8 cellular contexts compared by ENCODE assay signal in the genomic region with DNA sequence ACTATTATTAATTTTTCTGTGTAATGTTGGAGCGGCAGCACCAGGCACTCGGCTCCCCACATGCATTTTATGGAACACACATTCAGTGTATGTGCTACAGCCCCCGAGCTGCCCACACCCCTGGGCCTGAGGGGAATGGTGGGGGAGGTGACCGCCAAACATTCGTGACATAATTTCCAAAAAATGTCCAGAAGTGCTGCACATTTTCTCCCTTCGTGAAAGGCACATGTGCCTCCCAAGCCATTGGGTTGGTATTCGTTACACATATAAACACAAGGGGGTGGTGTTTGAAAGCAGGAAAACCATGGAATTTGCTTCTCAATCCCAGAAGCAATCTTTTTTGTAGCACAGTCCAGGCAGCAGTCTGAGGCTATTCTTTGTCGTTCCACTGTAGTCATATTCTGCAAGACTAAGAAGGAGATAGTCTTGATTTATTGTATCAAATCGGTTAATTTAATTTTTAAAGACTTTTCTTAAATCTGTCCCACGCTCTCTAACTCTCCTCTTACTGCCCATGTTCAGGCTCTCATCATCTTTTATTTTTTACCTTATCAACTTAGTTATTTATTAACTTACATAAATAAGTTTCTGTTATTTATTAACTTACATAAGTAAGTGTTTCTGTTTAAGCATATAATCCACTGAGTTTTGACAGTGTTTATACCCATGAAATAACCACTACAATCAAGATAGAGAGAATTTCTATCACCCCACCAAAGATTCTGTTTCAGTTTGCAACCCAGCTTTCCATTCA. TPM values are rescaled to one million over a fixed set of nuclear protein-coding genes. Genes with fewer than 3 reads are reported as not detected.
DNase-seq lines count a peak whose midpoint lies in the region; ATAC-seq and TF ChIP-seq lines count a peak whose summit lies in the region.

No MANE protein-coding gene starts in this region.

- TF ChIP-seq CTCF in GM23338 (conservative IDR thresholded peaks at IDR 0.05; ENCODE audit: low read depth in 2 of 2) (peak; percentile 37 to 60), SK-N-SH (IDR thresholded peaks at IDR 0.05) (peak; percentile 68), cardiac muscle cell (IDR thresholded peaks at IDR 0.05; ENCODE audit: low read depth, low read length) (peak; percentile 61), gastrocnemius medialis (IDR thresholded peaks at IDR 0.05 in 4 of 5, conservative IDR thresholded peaks at IDR 0.05 in 1 of 5) (peak in 3 of 5 experiments; percentile 21 to 37 (median 27))

- peak; percentile 78 for TF ChIP-seq RAD21 in SK-N-SH (IDR thresholded peaks at IDR 0.05; ENCODE audit: low read length)

- peak; percentile 41; the same call in 2 of the 3 replicates for ATAC-seq in GM23338
- ATAC-seq in gastrocnemius medialis, result peak in 1 of 2 donors; percentile 39
- no peak for ATAC-seq in GM21526 (IDR thresholded peaks at IDR 0.05; ENCODE audit: low FRiP score, unreplicated experiment)
- no peak for ATAC-seq in GM18858 (IDR thresholded peaks at IDR 0.05; ENCODE audit: unreplicated experiment)
- ATAC-seq in activated T-helper 17 cell treated with anti-CD3 and anti-CD28 coated beads, Interleukin-2, amount 50 U/mL, for 72 hours (replicated peaks), result no peak

- TF ChIP-seq EP300 in SK-N-SH (IDR thresholded peaks at IDR 0.05; ENCODE audit: borderline replicate concordance in 1 of 2, low read depth in 1 of 2, low read length in 1 of 2), result no peak

- TF ChIP-seq POLR2A in gastrocnemius medialis (IDR thresholded peaks at IDR 0.05), result no peak

- no peak overlapping the region for H3K9ac ChIP-seq in SK-N-SH

- POLR2A ChIA-PET in SK-N-SH (lab: Yijun Ruan, JAX), result no interaction called here

- CTCF ChIA-PET in SK-N-SH (lab: Yijun Ruan, JAX), result interaction anchor here (0.7 to 2.8 kb wide), 14 partner anchors 12 to 566 kb away, joined by 3 to 16 read pairs (median 4); a partner anchor contains a TSS

- H3F3A ChIP-seq in GM23338 (replicated peaks; ENCODE audit: low read depth) (no peaks in the 10 kb centered on the region), SK-N-SH (replicated peaks; ENCODE audit: insufficient read depth) (peaks cover 5% of the 10 kb centered on the region)

- H4K20me1 ChIP-seq in GM23338 (replicated peaks; ENCODE audit: insufficient read depth), result no peaks in the 10 kb centered on the region
- no peaks in the 10 kb centered on the region for H4K20me1 ChIP-seq in SK-N-SH (ENCODE audit: insufficient read depth)

- DNase-seq in GM23338 (ENCODE audit: low spot score), result peak; percentile 38
- DNase-seq in SK-N-SH, result peak; percentile 42
- DNase-seq in cardiac muscle cell (ENCODE audit: low read depth in 1 of 2, low spot score in 1 of 2), result peak; percentile 13 to 82
- no peak for DNase-seq in gastrocnemius medialis
- no peak for DNase-seq in activated T-helper 2 cell treated with anti-CD3 and anti-CD28 coated beads, Interferon-gamma antibody, Interleukin-2, Interleukin-4, amounts not matched to agents 10 μg/mL and 5 μg/mL and 100 μg/mL, durations not matched to agents 14 hours and 24 hours and 36 hours (ENCODE audit: low spot score)

- H3K79me2 ChIP-seq in GM23338 (replicated peaks; ENCODE audit: insufficient read depth) (no peaks in the 10 kb centered on the region), SK-N-SH (ENCODE audit: insufficient read depth) (no peaks in the 10 kb centered on the region)

- H3K27me3 ChIP-seq in GM23338 (ENCODE audit: insufficient read depth), result no peaks in the 10 kb centered on the region
- no peaks in the 10 kb centered on the region; the same call in 1 of the 2 replicates for H3K27me3 ChIP-seq in SK-N-SH (ENCODE audit: insufficient read depth)
- no peaks in the 10 kb centered on the region for H3K27me3 ChIP-seq in cardiac muscle cell
- no peaks in the 10 kb centered on the region for H3K27me3 ChIP-seq in gastrocnemius medialis

- intact Hi-C loops in gastrocnemius medialis (cut with DNase I; ENCODE audit: low total_unique reads), result loop anchor here (5.0 kb wide), 1 partner anchor 200 kb away; no protein-coding TSS in a partner anchor
- intact Hi-C loops in activated T-helper 2 cell treated with anti-CD3 and anti-CD28 coated beads, Interferon-gamma antibody, Interleukin-2, Interleukin-4, amounts not matched to agents 10 μg/mL and 5 μg/mL and 100 μg/mL, durations not matched to agents 14 hours and 24 hours and 36 hours (cut with micrococcal nuclease), result no loop called here

- H3K36me3 Mint-ChIP-seq in GM23338 (ENCODE audit: low read depth), result no peaks in the 10 kb centered on the region
- H3K36me3 Mint-ChIP-seq in activated T-helper 17 cell treated with anti-CD3 and anti-CD28 coated beads, Interleukin-2, amount 50 U/mL, for 72 hours (ENCODE audit: low read depth), result no peaks in the 10 kb centered on the region
- no peaks in the 10 kb centered on the region for H3K36me3 Mint-ChIP-seq in activated T-helper 2 cell treated with anti-CD3 and anti-CD28 coated beads, Interferon-gamma antibody, Interleukin-2, Interleukin-4, amounts not matched to agents 10 μg/mL and 5 μg/mL and 100 μg/mL, durations not matched to agents 14 hours and 24 hours and 36 hours (ENCODE audit: low read depth)

- H3K4me1 ChIP-seq in GM23338 (ENCODE audit: insufficient read depth) (no peaks in the 10 kb centered on the region), SK-N-SH (ENCODE audit: control insufficient read depth in 1 of 2, insufficient read depth in 2 of 2, low read depth in 1 of 2, low read length in 1 of 2) (peaks cover 0 to 2% of the 10 kb centered on the region in 2 experiments; a peak in 1 of 4 replicates), cardiac muscle cell (ENCODE audit: low read depth) (no peaks in the 10 kb centered on the region), gastrocnemius medialis (no peaks in the 10 kb centered on the region)

- H3K9me2 ChIP-seq in GM23338 (ENCODE audit: insufficient read depth), result no peaks in the 10 kb centered on the region
- no peaks in the 10 kb centered on the region for H3K9me2 ChIP-seq in SK-N-SH

- no peaks in the 10 kb centered on the region for H3K9me3 Mint-ChIP-seq in GM23338
- no peaks in the 10 kb centered on the region for H3K9me3 Mint-ChIP-seq in activated T-helper 17 cell treated with anti-CD3 and anti-CD28 coated beads, Interleukin-2, amount 50 U/mL, for 72 hours
- no peaks in the 10 kb centered on the region for H3K9me3 Mint-ChIP-seq in activated T-helper 2 cell treated with anti-CD3 and anti-CD28 coated beads, Interferon-gamma antibody, Interleukin-2, Interleukin-4, amounts not matched to agents 10 μg/mL and 5 μg/mL and 100 μg/mL, durations not matched to agents 14 hours and 24 hours and 36 hours

- H3K27ac ChIP-seq in GM23338 (ENCODE audit: low read depth) (no peak overlapping the region), SK-N-SH (ENCODE audit: low read depth in 2 of 2, low read length in 1 of 2) (no peak overlapping the region), cardiac muscle cell (no peak overlapping the region), gastrocnemius medialis (no peak overlapping the region)

- no peaks in the 10 kb centered on the region for H3K4me1 Mint-ChIP-seq in GM23338
- no peaks in the 10 kb centered on the region for H3K4me1 Mint-ChIP-seq in activated T-helper 17 cell treated with anti-CD3 and anti-CD28 coated beads, Interleukin-2, amount 50 U/mL, for 72 hours
- no peaks in the 10 kb centered on the region for H3K4me1 Mint-ChIP-seq in activated T-helper 2 cell treated with anti-CD3 and anti-CD28 coated beads, Interferon-gamma antibody, Interleukin-2, Interleukin-4, amounts not matched to agents 10 μg/mL and 5 μg/mL and 100 μg/mL, durations not matched to agents 14 hours and 24 hours and 36 hours (ENCODE audit: low read depth)

- in situ Hi-C loops in gastrocnemius medialis (cut with MboI; ENCODE audit: low sequenced_read_pairs in 4 of 4), result loop anchor here in 1 of 4 donors (25.0 kb wide), 2 partner anchors 105 to 195 kb away; no protein-coding TSS in a partner anchor

- H3K27me3 Mint-ChIP-seq in GM23338 (ENCODE audit: insufficient read depth, low read depth, poor library complexity), result peaks cover 2% of the 10 kb centered on the region
- peaks cover 5% of the 10 kb centered on the region for H3K27me3 Mint-ChIP-seq in activated T-helper 17 cell treated with anti-CD3 and anti-CD28 coated beads, Interleukin-2, amount 50 U/mL, for 72 hours
- H3K27me3 Mint-ChIP-seq in activated T-helper 2 cell treated with anti-CD3 and anti-CD28 coated beads, Interferon-gamma antibody, Interleukin-2, Interleukin-4, amounts not matched to agents 10 μg/mL and 5 μg/mL and 100 μg/mL, durations not matched to agents 14 hours and 24 hours and 36 hours (ENCODE audit: low read depth), result peaks cover 34% of the 10 kb centered on the region

- H3K27ac Mint-ChIP-seq in GM23338, result no peak overlapping the region
- no peak overlapping the region for H3K27ac Mint-ChIP-seq in activated T-helper 17 cell treated with anti-CD3 and anti-CD28 coated beads, Interleukin-2, amount 50 U/mL, for 72 hours
- H3K27ac Mint-ChIP-seq in activated T-helper 2 cell treated with anti-CD3 and anti-CD28 coated beads, Interferon-gamma antibody, Interleukin-2, Interleukin-4, amounts not matched to agents 10 μg/mL and 5 μg/mL and 100 μg/mL, durations not matched to agents 14 hours and 24 hours and 36 hours, result no peak overlapping the region

- H3K4me3 Mint-ChIP-seq in GM23338, result no peak overlapping the region
- no peak overlapping the region for H3K4me3 Mint-ChIP-seq in activated T-helper 17 cell treated with anti-CD3 and anti-CD28 coated beads, Interleukin-2, amount 50 U/mL, for 72 hours
- no peak overlapping the region for H3K4me3 Mint-ChIP-seq in activated T-helper 2 cell treated with anti-CD3 and anti-CD28 coated beads, Interferon-gamma antibody, Interleukin-2, Interleukin-4, amounts not matched to agents 10 μg/mL and 5 μg/mL and 100 μg/mL, durations not matched to agents 14 hours and 24 hours and 36 hours (ENCODE audit: low read depth)

- no peak overlapping the region for H2AFZ ChIP-seq in GM23338
- no peak overlapping the region for H2AFZ ChIP-seq in SK-N-SH (ENCODE audit: low read depth)

- 35% methylated on average over 10 of the region's 10 CpGs for WGBS in SK-N-SH (ENCODE audit: low lambda C conversion rate)

- H3K4me2 ChIP-seq in GM23338 (no peak overlapping the region), SK-N-SH (peak overlapping the region; percentile 29; the same call in 1 of the 2 replicates)

- H3K9me3 ChIP-seq in SK-N-SH (no peaks in the 10 kb centered on the region; the same call in 1 of the 2 replicates), cardiac muscle cell (ENCODE audit: low read depth) (no peaks in the 10 kb centered on the region), gastrocnemius medialis (no peaks in the 10 kb centered on the region)

- no peak overlapping the region for H3K4me3 ChIP-seq in GM23338
- H3K4me3 ChIP-seq in SK-N-SH (ENCODE audit: low read depth in 2 of 2, low read length in 1 of 2), result no peak overlapping the region
- no peak overlapping the region for H3K4me3 ChIP-seq in cardiac muscle cell
- no peak overlapping the region for H3K4me3 ChIP-seq in gastrocnemius medialis

- no peaks in the 10 kb centered on the region for H3K36me3 ChIP-seq in GM23338 (ENCODE audit: insufficient read depth)
- H3K36me3 ChIP-seq in SK-N-SH (replicated peaks in 1 of 2; ENCODE audit: control insufficient read depth in 1 of 2, insufficient read depth in 2 of 2, low read length in 1 of 2), result no peaks in the 10 kb centered on the region
- no peaks in the 10 kb centered on the region for H3K36me3 ChIP-seq in cardiac muscle cell
- H3K36me3 ChIP-seq in gastrocnemius medialis, result no peaks in the 10 kb centered on the region

RNA-seq across cellular contexts. Expression of a gene that starts 39.2 kb away (rescaled TPM):
- total RNA-seq in GM23338 (2014; rRNA removed; shearing (Covaris generic)), result 46.3 and 47.0 TPM in 2 replicates
- 19.6 and 19.9 TPM in 2 replicates for polyA plus RNA-seq in GM23338 (2016; fragmentation: Nextera tagmentation; extraction: Ambion mirVana)
- 105 and 160 TPM in 2 replicates for polyA plus RNA-seq in SK-N-SH (2012; rRNA removed)
- polyA plus RNA-seq in SK-N-SH (2012; cell fraction: cytosol; rRNA removed), result 105 and 127 TPM in 2 replicates
- 94.2 and 141 TPM in 2 replicates for polyA plus RNA-seq in SK-N-SH (2012; cell fraction: nucleus; rRNA removed)
- 222 and 225 TPM in 2 replicates for total RNA-seq in cardiac muscle cell
- polyA plus RNA-seq in cardiac muscle cell, result 24.9 and 29.5 TPM in 2 replicates
- total RNA-seq in gastrocnemius medialis, result 100 to 1,000 TPM in 2 of 4 donors, 10 to 100 TPM in 2; 40.3 to 145 (median 79.5) TPM
- 10 to 100 TPM; 68.1 to 69.7 TPM for total RNA-seq in activated T-helper 17 cell treated with anti-CD3 and anti-CD28 coated beads, Interleukin-2, amount 50 U/mL, for 72 hours
- total RNA-seq in activated T-helper 2 cell treated with anti-CD3 and anti-CD28 coated beads, Interferon-gamma antibody, Interleukin-2, Interleukin-4, amounts not matched to agents 10 μg/mL and 5 μg/mL and 100 μg/mL, durations not matched to agents 14 hours and 24 hours and 36 hours, result 45.2 and 59.3 TPM in 2 replicates

Comparison
In these comparisons a context has a peak if more than half of its experiments do, and no peak if none do; other contexts are left out.
1. DNase-seq: peak in GM23338 (single experiment), SK-N-SH (single experiment) and cardiac muscle cell (2 of 2); none in gastrocnemius medialis (0 of 2) and activated T-helper 2 cell treated with anti-CD3 and anti-CD28 coated beads, Interferon-gamma antibody, Interleukin-2, Interleukin-4, amounts not matched to agents 10 μg/mL and 5 μg/mL and 100 μg/mL, durations not matched to agents 14 hours and 24 hours and 36 hours (single experiment).
2. Peak in every context shown above with its lines, with median percentiles within 50 percentile points of each other: CTCF ChIP-seq.